In the genomic region with DNA sequence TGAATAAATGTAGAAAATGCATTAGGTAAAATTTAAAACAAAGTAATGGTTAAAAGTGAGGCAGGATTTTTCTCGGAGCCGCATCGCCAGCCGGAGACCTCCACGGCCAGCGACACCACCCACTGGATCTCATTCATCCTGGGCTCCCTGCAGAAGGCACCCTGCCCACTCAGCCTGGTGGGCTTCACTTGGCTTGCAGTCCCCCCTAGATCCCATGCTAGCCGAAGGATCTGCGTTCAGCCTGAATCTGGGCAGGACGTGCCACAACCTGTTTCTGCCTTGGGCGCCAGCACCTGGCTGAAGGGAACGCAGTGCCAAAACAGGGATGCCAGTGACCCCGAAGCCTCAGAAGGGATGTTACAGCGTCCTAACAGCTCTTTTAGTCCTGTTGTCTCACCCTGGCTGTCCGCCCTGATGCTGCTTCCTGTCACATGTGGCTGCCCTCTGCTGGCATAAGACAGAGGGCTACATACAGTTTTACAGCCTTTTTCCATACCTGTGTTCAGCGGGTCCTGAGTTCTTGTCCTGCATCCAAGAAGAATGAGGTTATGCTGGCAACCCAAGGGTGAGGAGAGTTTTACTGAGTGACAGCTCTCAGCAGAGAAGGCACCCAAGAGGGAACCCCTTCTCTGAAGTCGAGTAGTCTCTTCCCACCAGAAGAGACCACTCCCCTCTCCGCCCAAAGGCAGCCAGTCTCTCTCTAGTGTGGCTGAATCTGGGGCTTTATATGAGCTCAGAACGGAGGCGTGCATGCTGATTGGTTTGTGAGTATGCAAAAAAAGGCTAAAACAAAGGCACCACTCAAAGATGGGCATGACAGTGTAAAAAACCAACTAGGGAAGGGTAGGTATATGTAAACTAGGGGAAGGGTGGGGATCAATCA, we compare ENCODE assay signal across 9 cellular contexts.
A peak's percentile ranks its signal among the peaks of the same experiment; 100 is the strongest.
DNase-seq lines count a peak whose midpoint lies in the region; ATAC-seq and TF ChIP-seq lines count a peak whose summit lies in the region.
"Had no signal": no experiment of that assay in that cellular context is flagged by ENCODE, and none has a peak within 500 bp of the region (broad histone marks: within the 10 kb centered on the region; RNA-seq: fewer than 3 reads in every experiment).

No MANE protein-coding gene starts in this region.

- DNase-seq in DND-41 (no peak), NB4 (ENCODE audit: low read depth) (peak; percentile 39), iPS DF 6.9 (ENCODE audit: low read depth, low spot score) (peak; percentile 5), left lung (no peak), head of caudate nucleus (no peak)
- DNase-seq: NCI-H2107 had no signal

- intact Hi-C loops in left lung (cut with DNase I) = no loop called here
- intact Hi-C loops in head of caudate nucleus (cut with DNase I) = no loop called here

- H3K4me1 ChIP-seq in DND-41 (ENCODE audit: insufficient read depth, low read length) (no peaks in the 10 kb centered on the region), iPS DF 6.9 (ENCODE audit: control insufficient read depth, insufficient read depth, low read length) (no peaks in the 10 kb centered on the region), left lung (no peaks in the 10 kb centered on the region)

- no peaks in the 10 kb centered on the region for H3K36me3 ChIP-seq in DND-41 (ENCODE audit: insufficient read depth, low read length)
- no peaks in the 10 kb centered on the region for H3K36me3 ChIP-seq in iPS DF 6.9 (ENCODE audit: control insufficient read depth, insufficient read depth, low read length)
- no peaks in the 10 kb centered on the region for H3K36me3 ChIP-seq in left lung

- H3K4me2 ChIP-seq in DND-41 (ENCODE audit: insufficient read depth, low read length) = no peak overlapping the region

- H3K4me3 ChIP-seq in DND-41 (ENCODE audit: low read depth in 1 of 2, low read length in 2 of 2) (no peak overlapping the region), NB4 (ENCODE audit: low read depth, low read length) (no peak overlapping the region), iPS DF 6.9 (ENCODE audit: low read length) (no peak overlapping the region), left lung (no peak overlapping the region)

- H4K20me1 ChIP-seq in DND-41 (ENCODE audit: insufficient read depth, low read length) = no peaks in the 10 kb centered on the region

- H3K27ac ChIP-seq in DND-41 (ENCODE audit: low read length) (no peak overlapping the region), iPS DF 6.9 (ENCODE audit: low read length) (no peak overlapping the region), left lung (no peak overlapping the region)

- peak; percentile 33 for TF ChIP-seq CTCF in DND-41 (IDR thresholded peaks at IDR 0.05; ENCODE audit: borderline replicate concordance, extremely low read depth, low read length, poor library complexity, severe bottlenecking)
- peak; percentile 45 for TF ChIP-seq CTCF in NB4 (IDR thresholded peaks at IDR 0.05; ENCODE audit: low read depth, low read length)
- TF ChIP-seq CTCF in left lung (IDR thresholded peaks at IDR 0.05) = no peak

- WGBS in iPS DF 6.9 (ENCODE audit: insufficient coverage, insufficient read length) = 100% methylated on average over 2 of the region's 19 CpGs

- no peak overlapping the region for H2AFZ ChIP-seq in DND-41 (ENCODE audit: low read depth, low read length)

- TF ChIP-seq POLR2A in NB4 (IDR thresholded peaks at IDR 0.05; ENCODE audit: extremely low read depth, insufficient read length) = no peak

- no peaks in the 10 kb centered on the region for H3K79me2 ChIP-seq in DND-41 (ENCODE audit: insufficient read depth, low read length)

- H3K9me3 ChIP-seq in DND-41 (ENCODE audit: insufficient read depth, low read length, severe bottlenecking) (no peaks in the 10 kb centered on the region), iPS DF 6.9 (ENCODE audit: control insufficient read depth, insufficient read depth, low read length) (no peaks in the 10 kb centered on the region), left lung (no peaks in the 10 kb centered on the region)

- no peak overlapping the region for H3K9ac ChIP-seq in DND-41 (ENCODE audit: low read depth, low read length)

- H3K27me3 ChIP-seq in DND-41 (ENCODE audit: insufficient read depth, low read length, poor library complexity) (no peaks in the 10 kb centered on the region), iPS DF 6.9 (ENCODE audit: control insufficient read depth, insufficient read depth, low read length) (no peaks in the 10 kb centered on the region), left lung (no peaks in the 10 kb centered on the region)

- ATAC-seq in DND-41 (ENCODE audit: insufficient read depth, low read depth) = peak; percentile 44; the same call in 1 of the 3 replicates
- ATAC-seq in GM18868 (IDR thresholded peaks at IDR 0.05; ENCODE audit: unreplicated experiment) = peak; percentile 87
- ATAC-seq in left lung = no peak
- no peak for ATAC-seq in HG03432 (IDR thresholded peaks at IDR 0.05; ENCODE audit: unreplicated experiment)
- ATAC-seq in HG03135 (IDR thresholded peaks at IDR 0.05; ENCODE audit: unreplicated experiment) = no peak

Comparison
In these comparisons a context has a peak if more than half of its experiments do, and no peak if none do; other contexts are left out.
1. ATAC-seq: peak in DND-41 (single experiment) and GM18868 (single experiment); none in left lung (single experiment), HG03432 (single experiment) and HG03135 (single experiment).
2. DNase-seq: peak in NB4 (single experiment) and iPS DF 6.9 (single experiment); none in DND-41 (single experiment), left lung (0 of 2) and head of caudate nucleus (0 of 42).
3. CTCF ChIP-seq: peak in DND-41 (single experiment) and NB4 (single experiment); none in left lung (0 of 2).